ENCODE assay signal across 9 cellular contexts in the genomic region with DNA sequence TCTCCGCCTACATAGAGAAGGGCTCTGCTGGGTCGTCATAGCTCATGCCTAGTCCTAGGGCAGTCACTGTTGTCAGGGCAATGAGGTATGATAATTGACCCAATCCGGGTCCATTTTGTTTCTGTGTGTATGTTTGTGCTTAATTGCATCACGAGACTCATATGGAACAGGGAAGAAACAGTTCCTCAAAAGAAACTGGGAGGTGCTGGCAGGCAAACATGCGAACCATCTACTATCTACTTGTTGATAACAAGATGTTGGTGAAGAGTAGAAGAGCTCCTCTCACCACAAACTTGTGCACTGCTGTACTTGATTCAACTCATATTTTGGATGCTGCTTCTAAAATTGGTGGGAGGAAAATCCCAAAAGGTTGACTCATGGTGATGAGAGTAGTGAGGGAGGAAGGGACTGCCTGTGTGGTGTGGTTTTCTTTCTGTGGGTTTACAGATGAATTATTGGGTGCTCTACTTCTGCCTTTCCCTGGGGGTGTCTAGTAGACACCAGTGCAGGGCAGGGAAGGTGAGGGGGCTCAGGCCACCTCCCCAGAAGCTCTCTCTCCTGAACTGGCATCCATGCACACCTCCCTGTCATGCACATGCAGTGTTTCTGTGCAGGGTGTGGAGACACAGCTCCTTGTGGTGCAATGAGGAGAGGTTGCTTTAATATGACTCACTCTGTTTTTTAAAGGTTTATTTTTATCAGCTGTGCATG. TPM values are rescaled to one million over a fixed set of nuclear protein-coding genes. Genes with fewer than 3 reads are reported as not detected.
DNase-seq lines count a peak whose midpoint lies in the region; TF ChIP-seq lines count a peak whose summit lies in the region.
"Had no signal": no experiment of that assay in that cellular context is flagged by ENCODE, and none has a peak within 500 bp of the region (broad histone marks: within the 10 kb centered on the region; RNA-seq: fewer than 3 reads in every experiment).

No MANE protein-coding gene starts in this region.

- DNase-seq in GM10248 (ENCODE audit: extremely low spot score) = peak; percentile 32
- peak; percentile 88 for DNase-seq in GM23248
- DNase-seq in RPMI7951 (ENCODE audit: low read depth) = peak; percentile 80
- DNase-seq in inferior parietal cortex (ENCODE audit: extremely low spot score) = peak; percentile 36
- no peak for DNase-seq in NCI-H2171 (lab: John Stamatoyannopoulos, UW)
- no peak for DNase-seq in prostate gland (ENCODE audit: low spot score)
- no peak for DNase-seq in C1 segment of cervical spinal cord (lab: John Stamatoyannopoulos, UW)
- no peak for DNase-seq in ovary

- peaks cover 31% of the 10 kb centered on the region for H3F3A ChIP-seq in GM23248 (ENCODE audit: insufficient read depth)

- H3K9ac ChIP-seq in GM23248 = peak overlapping the region; percentile 36

- peak overlapping the region; percentile 43 for H2AFZ ChIP-seq in GM23248

- TF ChIP-seq EP300 in ovary (IDR thresholded peaks at IDR 0.05) = no peak

- H3K4me2 ChIP-seq in GM23248 (ENCODE audit: unreplicated experiment) = peak overlapping the region; percentile 65

- intact Hi-C loops in prostate gland (cut with DNase I) (no loop called here), ovary (cut with DNase I) (no loop called here)

- H3K36me3 ChIP-seq in GM23248 (ENCODE audit: low read depth) (no peaks in the 10 kb centered on the region), prostate gland (no peaks in the 10 kb centered on the region), ovary (no peaks in the 10 kb centered on the region)

- H3K9me3 ChIP-seq in GM23248 (ENCODE audit: low read depth) (no peaks in the 10 kb centered on the region), prostate gland (no peaks in the 10 kb centered on the region), ovary (no peaks in the 10 kb centered on the region)
- H3K9me3 ChIP-seq: body of pancreas had no signal

- H3K4me3 ChIP-seq in GM23248 = peak overlapping the region; percentile 37; the same call in 1 of the 2 replicates
- H3K4me3 ChIP-seq in prostate gland = no peak overlapping the region
- no peak overlapping the region for H3K4me3 ChIP-seq in ovary
- H3K4me3 ChIP-seq: body of pancreas had no signal

- TF ChIP-seq POLR2A in prostate gland (IDR thresholded peaks at IDR 0.05) (no peak), ovary (IDR thresholded peaks at IDR 0.05) (no peak)

- WGBS in GM23248 (ENCODE audit: low coverage in 1 of 2, low lambda C conversion rate in 2 of 2, missing lambda C conversion rate in 2 of 2), 2 experiments = 21 to 25% methylated on average over 5 of the region's 5 CpGs
- WGBS in prostate gland = 78% methylated on average over 5 of the region's 5 CpGs
- 52 to 64% (median 59%) methylated on average over 5 of the region's 5 CpGs for WGBS in ovary, 3 donors

- POLR2A ChIA-PET in GM10248 (lab: Yijun Ruan, JAX) = no interaction called here

- in situ Hi-C loops in GM23248 (cut with MboI) = no loop called here

- H3K79me2 ChIP-seq in GM23248 (ENCODE audit: insufficient read depth) = no peaks in the 10 kb centered on the region

- CTCF ChIA-PET in GM10248 (lab: Yijun Ruan, JAX) = interaction anchor here (1.0 to 2.6 kb wide), 6 partner anchors 10 to 757 kb away, joined by 3 to 10 read pairs (median 4); a partner anchor contains a TSS

- TF ChIP-seq CTCF in GM10248 (IDR thresholded peaks at IDR 0.05; ENCODE audit: control extremely low read depth, extremely low read depth, low read depth, missing control alignments) (no peak), prostate gland (IDR thresholded peaks at IDR 0.05) (no peak), ovary (IDR thresholded peaks at IDR 0.05) (no peak)

- H3K27ac ChIP-seq in GM23248 (peak overlapping the region; percentile 81), prostate gland (no peak overlapping the region), ovary (no peak overlapping the region)
- H3K27ac ChIP-seq: body of pancreas had no signal

- H3K27me3 ChIP-seq in GM23248 (replicated peaks; ENCODE audit: insufficient read depth) = no peaks in the 10 kb centered on the region
- no peaks in the 10 kb centered on the region for H3K27me3 ChIP-seq in prostate gland (replicated peaks; ENCODE audit: insufficient read depth)
- H3K27me3 ChIP-seq in ovary = no peaks in the 10 kb centered on the region
- H3K27me3 ChIP-seq: body of pancreas had no signal

- H3K4me1 ChIP-seq in GM23248 (ENCODE audit: insufficient read depth) (peaks cover 19% of the 10 kb centered on the region), prostate gland (replicated peaks) (no peaks in the 10 kb centered on the region), ovary (ENCODE audit: insufficient read depth) (no peaks in the 10 kb centered on the region)
- H3K4me1 ChIP-seq: body of pancreas had no signal

- no peaks in the 10 kb centered on the region for H3K9me2 ChIP-seq in GM23248 (ENCODE audit: insufficient read depth)

- no peaks in the 10 kb centered on the region for H4K20me1 ChIP-seq in GM23248 (ENCODE audit: insufficient read depth)

RNA-seq across cellular contexts. Expression of a gene that starts 29.4 kb away (rescaled TPM):
- total RNA-seq in GM23248 (2014; rRNA removed; shearing (Covaris generic)) = not detected in 2 replicates
- 0.27 and 0.39 TPM in 2 replicates for polyA plus RNA-seq in GM23248 (2016; fragmentation: Nextera tagmentation; extraction: Ambion mirVana)
- 0.20 and 0.96 TPM in 2 replicates for total RNA-seq in RPMI7951 (2014; rRNA removed; shearing (Covaris generic))
- 1 to 10 TPM in 1 of 2 donors, not detected in 1; 1.5 TPM for total RNA-seq in prostate gland
- 1 to 10 TPM in 4 of 7 donors, under 1 TPM in 3; 0.79 to 2.3 (median 1.1) TPM for total RNA-seq in ovary
- polyA plus RNA-seq in ovary = under 1 TPM; 0.40 to 0.83 TPM

RNA-seq across cellular contexts. Expression of a gene that starts 59.9 kb away (rescaled TPM):
- 61.4 and 75.5 TPM in 2 replicates for total RNA-seq in GM23248 (2014; rRNA removed; shearing (Covaris generic))
- 71.9 and 73.9 TPM in 2 replicates for polyA plus RNA-seq in GM23248 (2016; fragmentation: Nextera tagmentation; extraction: Ambion mirVana)
- 53.4 and 66.6 TPM in 2 replicates for total RNA-seq in RPMI7951 (2014; rRNA removed; shearing (Covaris generic))
- 10 to 100 TPM; 57.5 to 58.5 TPM for total RNA-seq in prostate gland
- 10 to 100 TPM; 35.1 to 75.1 (median 58.1) TPM for total RNA-seq in ovary
- 10 to 100 TPM; 21.2 to 29.3 TPM for polyA plus RNA-seq in ovary

Comparison
In these comparisons a context has a peak if more than half of its experiments do, and no peak if none do; other contexts are left out.
1. DNase-seq: peak in GM10248 (single experiment), GM23248 (single experiment), RPMI7951 (single experiment) and inferior parietal cortex (single experiment); none in NCI-H2171 (single experiment), prostate gland (single experiment), C1 segment of cervical spinal cord (0 of 14) and ovary (0 of 5).